ENCODE assay signal across 11 cellular contexts in genomic region chr15:90230610-90231009, GRCh38. TPM values are rescaled to one million over a fixed set of nuclear protein-coding genes. Genes with fewer than 3 reads are reported as not detected.
A peak's percentile ranks its signal among the peaks of the same experiment; 100 is the strongest.
DNase-seq lines count a peak whose midpoint lies in the region; ATAC-seq and TF ChIP-seq lines count a peak whose summit lies in the region.
"Had no signal": no experiment of that assay in that cellular context is flagged by ENCODE, and none has a peak within 500 bp of the region (broad histone marks: within the 10 kb centered on the region; RNA-seq: fewer than 3 reads in every experiment).

No MANE protein-coding gene starts in this region.

- peak overlapping the region; percentile 89 for H3K4me3 Mint-ChIP-seq in activated CD8-positive, alpha-beta memory T cell treated with anti-CD3 and anti-CD28 coated beads, Interleukin-2, amount 10 ng/mL, durations not matched to agents 7 days and 5 days
- peak overlapping the region; percentile 99 for H3K4me3 Mint-ChIP-seq in activated CD8-positive, alpha-beta T cell treated with anti-CD3 and anti-CD28 coated beads for 36 hours

- ATAC-seq in activated CD8-positive, alpha-beta memory T cell treated with anti-CD3 and anti-CD28 coated beads, Interleukin-2, amount 10 ng/mL, durations not matched to agents 7 days and 5 days: no peak
- no peak for ATAC-seq in activated CD8-positive, alpha-beta T cell treated with anti-CD3 and anti-CD28 coated beads for 36 hours
- no peak for ATAC-seq in left lung
- no peak for ATAC-seq in GM19455 (IDR thresholded peaks at IDR 0.05; ENCODE audit: unreplicated experiment)

- H3K27ac ChIP-seq in left lung: peak overlapping the region; percentile 9 to 70
- H3K27ac ChIP-seq in stomach: peak overlapping the region; percentile 64 to 98 (median 93)

- peak overlapping the region; percentile 94 for H3K27ac Mint-ChIP-seq in activated CD8-positive, alpha-beta memory T cell treated with anti-CD3 and anti-CD28 coated beads, Interleukin-2, amount 10 ng/mL, durations not matched to agents 7 days and 5 days
- peak overlapping the region; percentile 94 for H3K27ac Mint-ChIP-seq in activated CD8-positive, alpha-beta T cell treated with anti-CD3 and anti-CD28 coated beads for 36 hours

- no peaks in the 10 kb centered on the region for H3K9me3 ChIP-seq in left lung
- H3K9me3 ChIP-seq in stomach: no peaks in the 10 kb centered on the region

- peaks cover 28% of the 10 kb centered on the region for H3K36me3 Mint-ChIP-seq in activated CD8-positive, alpha-beta memory T cell treated with anti-CD3 and anti-CD28 coated beads, Interleukin-2, amount 10 ng/mL, durations not matched to agents 7 days and 5 days
- peaks cover 35% of the 10 kb centered on the region for H3K36me3 Mint-ChIP-seq in activated CD8-positive, alpha-beta T cell treated with anti-CD3 and anti-CD28 coated beads for 36 hours (ENCODE audit: low read depth)

- H3K36me3 ChIP-seq in left lung: peaks cover 0 to 55% of the 10 kb centered on the region in 2 donors
- peaks cover 32 to 60% (median 56%) of the 10 kb centered on the region in 4 donors for H3K36me3 ChIP-seq in stomach

- TF ChIP-seq POLR2A in stomach (IDR thresholded peaks at IDR 0.05): no peak

- no peaks in the 10 kb centered on the region for H3K27me3 Mint-ChIP-seq in activated CD8-positive, alpha-beta memory T cell treated with anti-CD3 and anti-CD28 coated beads, Interleukin-2, amount 10 ng/mL, durations not matched to agents 7 days and 5 days
- H3K27me3 Mint-ChIP-seq in activated CD8-positive, alpha-beta T cell treated with anti-CD3 and anti-CD28 coated beads for 36 hours: no peaks in the 10 kb centered on the region

- no peaks in the 10 kb centered on the region for H3K9me3 Mint-ChIP-seq in activated CD8-positive, alpha-beta memory T cell treated with anti-CD3 and anti-CD28 coated beads, Interleukin-2, amount 10 ng/mL, durations not matched to agents 7 days and 5 days (ENCODE audit: low read depth)
- H3K9me3 Mint-ChIP-seq in activated CD8-positive, alpha-beta T cell treated with anti-CD3 and anti-CD28 coated beads for 36 hours: no peaks in the 10 kb centered on the region

- peaks cover 48% of the 10 kb centered on the region for H3K4me1 Mint-ChIP-seq in activated CD8-positive, alpha-beta memory T cell treated with anti-CD3 and anti-CD28 coated beads, Interleukin-2, amount 10 ng/mL, durations not matched to agents 7 days and 5 days
- peaks cover 43% of the 10 kb centered on the region for H3K4me1 Mint-ChIP-seq in activated CD8-positive, alpha-beta T cell treated with anti-CD3 and anti-CD28 coated beads for 36 hours (ENCODE audit: low read depth)

- H3K4me1 ChIP-seq in left lung: peaks cover 14 to 40% of the 10 kb centered on the region in 2 donors
- H3K4me1 ChIP-seq in stomach: peaks cover 43 to 61% (median 54%) of the 10 kb centered on the region in 4 donors

- POLR2A ChIA-PET in activated CD8-positive, alpha-beta T cell treated with anti-CD3 and anti-CD28 coated beads for 36 hours (lab: Charles Lee): interaction anchor here (0.7 to 1.4 kb wide), 4 partner anchors 8 to 37 kb away, joined by 3 to 4 read pairs (median 4); partner anchors contain the start of gene NGRN

- intact Hi-C loops in activated CD8-positive, alpha-beta T cell treated with anti-CD3 and anti-CD28 coated beads for 36 hours (cut with micrococcal nuclease): loop anchor here (5.0 kb wide), 1 partner anchor 37 kb away; the partner anchor contains the start of gene NGRN
- intact Hi-C loops in left lung (cut with DNase I): no loop called here
- intact Hi-C loops in stomach (cut with DNase I; ENCODE audit: low total_unique reads): no loop called here

- no peak for DNase-seq in activated CD8-positive, alpha-beta memory T cell treated with anti-CD3 and anti-CD28 coated beads, Interleukin-2, amount 10 ng/mL, durations not matched to agents 7 days and 5 days
- no peak for DNase-seq in activated CD8-positive, alpha-beta memory T cell treated with anti-CD3 and anti-CD28 coated beads, Interleukin-2, amount 50 U/mL, for 48 hours
- no peak for DNase-seq in activated CD8-positive, alpha-beta T cell treated with anti-CD3 and anti-CD28 coated beads for 36 hours
- DNase-seq in left lung (no peak), stomach (no peak), cerebellar cortex (ENCODE audit: low spot score) (no peak), NCI-H69 (lab: John Stamatoyannopoulos, UW) (no peak)
- DNase-seq: ACHN, foreskin melanocyte, NCI-H1436 had no signal

- TF ChIP-seq CTCF in activated CD8-positive, alpha-beta T cell treated with anti-CD3 and anti-CD28 coated beads for 36 hours (IDR thresholded peaks at IDR 0.05): no peak
- no peak for TF ChIP-seq CTCF in left lung (IDR thresholded peaks at IDR 0.05)
- TF ChIP-seq CTCF in stomach (IDR thresholded peaks at IDR 0.05): no peak

- H3K27me3 ChIP-seq in left lung (no peaks in the 10 kb centered on the region), stomach (no peaks in the 10 kb centered on the region)

- CTCF ChIA-PET in activated CD8-positive, alpha-beta memory T cell treated with anti-CD3 and anti-CD28 coated beads, Interleukin-2, amount 10 ng/mL, durations not matched to agents 7 days and 5 days (lab: Charles Lee): interaction anchor here (0.6 to 4.8 kb wide), 9 partner anchors 10 to 128 kb away, joined by 3 to 35 read pairs (median 6); partner anchors contain the start of genes IDH2 and SEMA4B
- CTCF ChIA-PET in activated CD8-positive, alpha-beta T cell treated with anti-CD3 and anti-CD28 coated beads for 36 hours (lab: Charles Lee): interaction anchor here (1.0 to 4.5 kb wide), 5 partner anchors 9 to 144 kb away, joined by 3 to 24 read pairs (median 4); partner anchors contain the start of gene TTLL13

- no peak for TF ChIP-seq EP300 in stomach (IDR thresholded peaks at IDR 0.05)

- 67 to 82% (median 74%) methylated on average over 6 to 8 of the region's 8 CpGs for WGBS in stomach, 5 donors

- H3K4me3 ChIP-seq in left lung: no peak overlapping the region
- peak overlapping the region in 2 of 4 donors; percentile 12 to 95 for H3K4me3 ChIP-seq in stomach

RNA-seq across cellular contexts. Expression of gene CIB1, which starts 3.1 kb away (rescaled TPM):
- 100 to 1,000 TPM; 120 to 127 TPM for total RNA-seq in activated CD8-positive, alpha-beta memory T cell treated with anti-CD3 and anti-CD28 coated beads, Interleukin-2, amount 10 ng/mL, durations not matched to agents 7 days and 5 days
- 100 to 1,000 TPM; 151 to 154 TPM for total RNA-seq in activated CD8-positive, alpha-beta T cell treated with anti-CD3 and anti-CD28 coated beads for 36 hours
- total RNA-seq in left lung (10 to 100 TPM; 76.2 to 84.6 TPM), stomach (100 to 1,000 TPM in 1 of 5 donors, 10 to 100 TPM in 4; 27.4 to 166 (median 36.6) TPM)
- 100 to 1,000 TPM; 128 to 206 (median 158) TPM for polyA plus RNA-seq in stomach

RNA-seq across cellular contexts. Expression of gene GDPGP1, which starts 3.4 kb away (rescaled TPM):
- total RNA-seq in activated CD8-positive, alpha-beta memory T cell treated with anti-CD3 and anti-CD28 coated beads, Interleukin-2, amount 10 ng/mL, durations not matched to agents 7 days and 5 days: 1 to 10 TPM; 7.0 to 9.8 TPM
- total RNA-seq in activated CD8-positive, alpha-beta T cell treated with anti-CD3 and anti-CD28 coated beads for 36 hours: 1 to 10 TPM; 5.2 to 6.4 TPM
- total RNA-seq in left lung (1 to 10 TPM; 8.4 to 8.6 TPM), stomach (10 to 100 TPM in 1 of 5 donors, 1 to 10 TPM in 2, under 1 TPM in 1, not detected in 1; under 0.01 to 26.6 (median 5.9) TPM)
- 1 to 10 TPM in 2 of 3 donors, under 1 TPM in 1; 0.92 to 3.2 (median 2.4) TPM for polyA plus RNA-seq in stomach

RNA-seq across cellular contexts. Expression of gene TTLL13, which starts 18.7 kb away (rescaled TPM):
- 1 to 10 TPM in 1 of 2 experiments, under 1 TPM in 1; 0.80 to 1.1 TPM for total RNA-seq in activated CD8-positive, alpha-beta memory T cell treated with anti-CD3 and anti-CD28 coated beads, Interleukin-2, amount 10 ng/mL, durations not matched to agents 7 days and 5 days
- 1 to 10 TPM in 1 of 2 experiments, under 1 TPM in 1; 0.20 to 1.1 TPM for total RNA-seq in activated CD8-positive, alpha-beta T cell treated with anti-CD3 and anti-CD28 coated beads for 36 hours
- under 1 TPM in 1 of 2 donors, not detected in 1; 0.26 TPM for total RNA-seq in left lung
- total RNA-seq in stomach: not detected
- under 1 TPM in 1 of 3 donors, not detected in 2; 0.10 TPM for polyA plus RNA-seq in stomach

RNA-seq across cellular contexts. Expression of gene SEMA4B, which starts 29.5 kb away (rescaled TPM):
- 10 to 100 TPM in 1 of 2 experiments, 1 to 10 TPM in 1; 6.0 to 13.8 TPM for total RNA-seq in activated CD8-positive, alpha-beta memory T cell treated with anti-CD3 and anti-CD28 coated beads, Interleukin-2, amount 10 ng/mL, durations not matched to agents 7 days and 5 days
- 1 to 10 TPM; 5.3 to 6.2 TPM for total RNA-seq in activated CD8-positive, alpha-beta T cell treated with anti-CD3 and anti-CD28 coated beads for 36 hours
- total RNA-seq in left lung: 10 to 100 TPM; 41.3 to 66.7 TPM
- 100 to 1,000 TPM in 1 of 5 donors, 10 to 100 TPM in 4; 37.9 to 199 (median 54.0) TPM for total RNA-seq in stomach
- polyA plus RNA-seq in stomach: 10 to 100 TPM; 11.3 to 81.4 (median 17.2) TPM

RNA-seq across cellular contexts. Expression of gene NGRN, which starts 34.9 kb away (rescaled TPM):
- total RNA-seq in activated CD8-positive, alpha-beta memory T cell treated with anti-CD3 and anti-CD28 coated beads, Interleukin-2, amount 10 ng/mL, durations not matched to agents 7 days and 5 days: 10 to 100 TPM; 30.1 to 34.9 TPM
- 10 to 100 TPM; 22.2 to 23.1 TPM for total RNA-seq in activated CD8-positive, alpha-beta T cell treated with anti-CD3 and anti-CD28 coated beads for 36 hours
- 10 to 100 TPM; 73.1 to 81.9 TPM for total RNA-seq in left lung
- 10 to 100 TPM; 24.0 to 97.4 (median 61.3) TPM for total RNA-seq in stomach
- polyA plus RNA-seq in stomach: 10 to 100 TPM; 51.1 to 70.3 (median 55.3) TPM
